ENCODE assay signal across 1 cellular context in the genomic region with DNA sequence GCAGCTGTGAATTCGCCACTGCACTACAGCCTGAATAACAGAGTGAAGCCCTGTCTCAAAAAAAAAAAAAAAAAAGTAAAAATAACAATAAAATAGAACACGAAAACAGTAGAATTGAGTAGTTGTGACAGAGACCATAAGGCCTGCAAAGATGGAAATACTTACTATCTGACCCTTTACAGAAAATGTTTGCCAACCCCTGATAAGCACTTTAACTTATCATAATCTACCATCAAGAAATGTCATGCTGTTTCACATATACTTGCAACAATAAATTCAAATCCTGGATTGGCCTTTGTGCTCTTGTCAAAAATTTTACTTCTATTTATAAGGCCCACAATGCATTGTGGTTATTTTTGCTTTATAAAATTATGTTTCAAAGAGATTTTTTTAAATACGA.
A peak's percentile ranks its signal among the peaks of the same experiment; 100 is the strongest.
TF ChIP-seq lines count a peak whose summit lies in the region.

No MANE protein-coding gene starts in this region.

TF ChIP-seq in K562, 482 proteins besides CTCF, POLR2A, EP300 and RAD21 (continued from another document):
- TF ChIP-seq NR2C1 (IDR thresholded peaks at IDR 0.05) (no peak), NR2C1 (tag; IDR thresholded peaks at IDR 0.05) (no peak), GABPA (tag; conservative IDR thresholded peaks at IDR 0.05; ENCODE audit: low read depth) (no peak), KAT7 (CRISPR knock-in tag; IDR thresholded peaks at IDR 0.05; ENCODE audit: borderline replicate concordance) (no peak), ELF2 (CRISPR knock-in tag; IDR thresholded peaks at IDR 0.05) (no peak), E2F3 (CRISPR knock-in tag; IDR thresholded peaks at IDR 0.05) (no peak), ZEB2 (IDR thresholded peaks at IDR 0.05) (no peak), HSF4 (CRISPR knock-in tag; IDR thresholded peaks at IDR 0.05; ENCODE audit: borderline replicate concordance) (no peak), IFI16 (CRISPR knock-in tag; IDR thresholded peaks at IDR 0.05) (no peak), DDX20 (tag; IDR thresholded peaks at IDR 0.05; ENCODE audit: low read depth) (no peak), MEIS2 (IDR thresholded peaks at IDR 0.05; ENCODE audit: partially characterized antibody) (peak; percentile 48), TFAM (CRISPR knock-in tag; conservative IDR thresholded peaks at IDR 0.05) (no peak), SMC3 (conservative IDR thresholded peaks at IDR 0.05; ENCODE audit: insufficient read depth, low read depth, low read length) (no peak), POLR2AphosphoS5 (IDR thresholded peaks at IDR 0.05; ENCODE audit: control insufficient read depth, insufficient read depth, low read depth, low read length) (no peak), LEF1 (IDR thresholded peaks at IDR 0.05) (no peak), MEF2D (tag; conservative IDR thresholded peaks at IDR 0.05; ENCODE audit: low read depth) (no peak), CAMTA2 (CRISPR knock-in tag; conservative IDR thresholded peaks at IDR 0.05) (no peak), KLF13 (tag; IDR thresholded peaks at IDR 0.05; ENCODE audit: borderline replicate concordance, low read depth) (no peak), NCOA4 (IDR thresholded peaks at IDR 0.05; ENCODE audit: partially characterized antibody) (no peak), ZKSCAN3 (CRISPR knock-in tag; IDR thresholded peaks at IDR 0.05) (no peak), ZNF133 (CRISPR knock-in tag; IDR thresholded peaks at IDR 0.05) (no peak), ARHGAP35 (IDR thresholded peaks at IDR 0.05; ENCODE audit: partially characterized antibody) (no peak), TEAD1 (CRISPR knock-in tag; IDR thresholded peaks at IDR 0.05) (no peak), RFX7 (CRISPR knock-in tag; IDR thresholded peaks at IDR 0.05) (no peak), TRIM24 (IDR thresholded peaks at IDR 0.05) (peak; percentile 48 to 59; a peak in 3 of 4 replicates), ZNF785 (CRISPR knock-in tag; IDR thresholded peaks at IDR 0.05) (no peak), GTF2A2 (tag; IDR thresholded peaks at IDR 0.05) (no peak), HIVEP1 (CRISPR knock-in tag; IDR thresholded peaks at IDR 0.05) (no peak), SIX5 (IDR thresholded peaks at IDR 0.05; ENCODE audit: borderline replicate concordance in 1 of 2, insufficient read depth in 1 of 2, low read depth in 1 of 2, low read length in 2 of 2) (no peak), RFX5 (IDR thresholded peaks at IDR 0.05; ENCODE audit: low read depth, low read length) (no peak), ZNF695 (CRISPR knock-in tag; IDR thresholded peaks at IDR 0.05) (no peak), ZNF444 (CRISPR knock-in tag; IDR thresholded peaks at IDR 0.05) (no peak), DNMT1 (IDR thresholded peaks at IDR 0.05) (no peak), ASH1L (IDR thresholded peaks at IDR 0.05; ENCODE audit: borderline replicate concordance, low read depth, partially characterized antibody) (no peak), MCM3 (IDR thresholded peaks at IDR 0.05) (no peak), POLR2B (IDR thresholded peaks at IDR 0.05; ENCODE audit: low read depth, partially characterized antibody) (no peak), PRPF4 (IDR thresholded peaks at IDR 0.05; ENCODE audit: insufficient read depth, low read depth, low read length, poor library complexity, severe bottlenecking) (no peak)
- TF ChIP-seq, protein P1, sequence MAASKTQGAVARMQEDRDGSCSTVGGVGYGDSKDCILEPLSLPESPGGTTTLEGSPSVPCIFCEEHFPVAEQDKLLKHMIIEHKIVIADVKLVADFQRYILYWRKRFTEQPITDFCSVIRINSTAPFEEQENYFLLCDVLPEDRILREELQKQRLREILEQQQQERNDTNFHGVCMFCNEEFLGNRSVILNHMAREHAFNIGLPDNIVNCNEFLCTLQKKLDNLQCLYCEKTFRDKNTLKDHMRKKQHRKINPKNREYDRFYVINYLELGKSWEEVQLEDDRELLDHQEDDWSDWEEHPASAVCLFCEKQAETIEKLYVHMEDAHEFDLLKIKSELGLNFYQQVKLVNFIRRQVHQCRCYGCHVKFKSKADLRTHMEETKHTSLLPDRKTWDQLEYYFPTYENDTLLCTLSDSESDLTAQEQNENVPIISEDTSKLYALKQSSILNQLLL (CRISPR knock-in tag; IDR thresholded peaks at IDR 0.05; ENCODE audit: borderline replicate concordance), result no peak
- TF ChIP-seq, protein P2, sequence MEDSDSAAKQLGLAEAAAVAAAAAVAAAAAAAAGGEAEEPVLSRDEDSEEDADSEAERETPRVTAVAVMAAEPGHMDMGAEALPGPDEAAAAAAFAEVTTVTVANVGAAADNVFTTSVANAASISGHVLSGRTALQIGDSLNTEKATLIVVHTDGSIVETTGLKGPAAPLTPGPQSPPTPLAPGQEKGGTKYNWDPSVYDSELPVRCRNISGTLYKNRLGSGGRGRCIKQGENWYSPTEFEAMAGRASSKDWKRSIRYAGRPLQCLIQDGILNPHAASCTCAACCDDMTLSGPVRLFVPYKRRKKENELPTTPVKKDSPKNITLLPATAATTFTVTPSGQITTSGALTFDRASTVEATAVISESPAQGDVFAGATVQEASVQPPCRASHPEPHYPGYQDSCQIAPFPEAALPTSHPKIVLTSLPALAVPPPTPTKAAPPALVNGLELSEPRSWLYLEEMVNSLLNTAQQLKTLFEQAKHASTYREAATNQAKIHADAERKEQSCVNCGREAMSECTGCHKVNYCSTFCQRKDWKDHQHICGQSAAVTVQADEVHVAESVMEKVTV (CRISPR knock-in tag; IDR thresholded peaks at IDR 0.05), result no peak
- TF ChIP-seq, protein P3, sequence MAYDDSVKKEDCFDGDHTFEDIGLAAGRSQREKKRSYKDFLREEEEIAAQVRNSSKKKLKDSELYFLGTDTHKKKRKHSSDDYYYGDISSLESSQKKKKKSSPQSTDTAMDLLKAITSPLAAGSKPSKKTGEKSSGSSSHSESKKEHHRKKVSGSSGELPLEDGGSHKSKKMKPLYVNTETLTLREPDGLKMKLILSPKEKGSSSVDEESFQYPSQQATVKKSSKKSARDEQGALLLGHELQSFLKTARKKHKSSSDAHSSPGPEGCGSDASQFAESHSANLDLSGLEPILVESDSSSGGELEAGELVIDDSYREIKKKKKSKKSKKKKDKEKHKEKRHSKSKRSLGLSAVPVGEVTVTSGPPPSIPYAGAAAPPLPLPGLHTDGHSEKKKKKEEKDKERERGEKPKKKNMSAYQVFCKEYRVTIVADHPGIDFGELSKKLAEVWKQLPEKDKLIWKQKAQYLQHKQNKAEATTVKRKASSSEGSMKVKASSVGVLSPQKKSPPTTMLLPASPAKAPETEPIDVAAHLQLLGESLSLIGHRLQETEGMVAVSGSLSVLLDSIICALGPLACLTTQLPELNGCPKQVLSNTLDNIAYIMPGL (CRISPR knock-in tag; IDR thresholded peaks at IDR 0.05), result no peak
- TF ChIP-seq, protein P4, sequence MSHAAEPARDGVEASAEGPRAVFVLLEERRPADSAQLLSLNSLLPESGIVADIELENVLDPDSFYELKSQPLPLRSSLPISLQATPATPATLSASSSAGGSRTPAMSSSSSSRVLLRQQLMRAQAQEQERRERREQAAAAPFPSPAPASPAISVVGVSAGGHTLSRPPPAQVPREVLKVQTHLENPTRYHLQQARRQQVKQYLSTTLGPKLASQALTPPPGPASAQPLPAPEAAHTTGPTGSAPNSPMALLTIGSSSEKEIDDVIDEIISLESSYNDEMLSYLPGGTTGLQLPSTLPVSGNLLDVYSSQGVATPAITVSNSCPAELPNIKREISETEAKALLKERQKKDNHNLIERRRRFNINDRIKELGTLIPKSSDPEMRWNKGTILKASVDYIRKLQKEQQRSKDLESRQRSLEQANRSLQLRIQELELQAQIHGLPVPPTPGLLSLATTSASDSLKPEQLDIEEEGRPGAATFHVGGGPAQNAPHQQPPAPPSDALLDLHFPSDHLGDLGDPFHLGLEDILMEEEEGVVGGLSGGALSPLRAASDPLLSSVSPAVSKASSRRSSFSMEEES (CRISPR knock-in tag; IDR thresholded peaks at IDR 0.05), result no peak
- TF ChIP-seq, protein P5, sequence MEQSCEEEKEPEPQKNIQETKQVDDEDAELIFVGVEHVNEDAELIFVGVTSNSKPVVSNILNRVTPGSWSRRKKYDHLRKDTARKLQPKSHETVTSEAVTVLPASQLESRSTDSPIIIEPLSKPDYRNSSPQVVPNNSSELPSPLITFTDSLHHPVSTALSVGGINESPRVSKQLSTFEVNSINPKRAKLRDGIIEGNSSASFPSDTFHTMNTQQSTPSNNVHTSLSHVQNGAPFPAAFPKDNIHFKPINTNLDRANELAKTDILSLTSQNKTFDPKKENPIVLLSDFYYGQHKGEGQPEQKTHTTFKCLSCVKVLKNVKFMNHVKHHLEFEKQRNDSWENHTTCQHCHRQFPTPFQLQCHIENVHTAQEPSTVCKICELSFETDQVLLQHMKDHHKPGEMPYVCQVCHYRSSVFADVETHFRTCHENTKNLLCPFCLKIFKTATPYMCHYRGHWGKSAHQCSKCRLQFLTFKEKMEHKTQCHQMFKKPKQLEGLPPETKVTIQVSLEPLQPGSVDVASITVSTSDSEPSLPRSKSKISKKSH (CRISPR knock-in tag; IDR thresholded peaks at IDR 0.05), result no peak
- TF ChIP-seq, protein P6, sequence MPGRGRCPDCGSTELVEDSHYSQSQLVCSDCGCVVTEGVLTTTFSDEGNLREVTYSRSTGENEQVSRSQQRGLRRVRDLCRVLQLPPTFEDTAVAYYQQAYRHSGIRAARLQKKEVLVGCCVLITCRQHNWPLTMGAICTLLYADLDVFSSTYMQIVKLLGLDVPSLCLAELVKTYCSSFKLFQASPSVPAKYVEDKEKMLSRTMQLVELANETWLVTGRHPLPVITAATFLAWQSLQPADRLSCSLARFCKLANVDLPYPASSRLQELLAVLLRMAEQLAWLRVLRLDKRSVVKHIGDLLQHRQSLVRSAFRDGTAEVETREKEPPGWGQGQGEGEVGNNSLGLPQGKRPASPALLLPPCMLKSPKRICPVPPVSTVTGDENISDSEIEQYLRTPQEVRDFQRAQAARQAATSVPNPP (IDR thresholded peaks at IDR 0.05; ENCODE audit: borderline replicate concordance, insufficient read depth, insufficient read length), result no peak
